20 cellular contexts compared by ENCODE assay signal in genomic region chr9:134915046-134915930, GRCh38. TPM values are rescaled to one million over a fixed set of nuclear protein-coding genes. Genes with fewer than 3 reads are reported as not detected.
A peak's percentile ranks its signal among the peaks of the same experiment; 100 is the strongest.
DNase-seq lines count a peak whose midpoint lies in the region; ATAC-seq, FAIRE-seq and TF ChIP-seq lines count a peak whose summit lies in the region.
"Had no signal": no experiment of that assay in that cellular context is flagged by ENCODE, and none has a peak within 500 bp of the region (broad histone marks: within the 10 kb centered on the region; RNA-seq: fewer than 3 reads in every experiment).

No MANE protein-coding gene starts in this region.

- intact Hi-C loops in upper lobe of right lung (cut with DNase I), result no loop called here

- H3K27ac ChIP-seq in upper lobe of right lung (no peak overlapping the region), MM.1S (ENCODE audit: low read length) (no peak overlapping the region)
- H3K27ac ChIP-seq: C4-2B had no signal

- no peak for ATAC-seq in upper lobe of right lung
- ATAC-seq: GM23338, HCT116 had no signal

- H3K27me3 ChIP-seq in bronchial epithelial cell (ENCODE audit: control insufficient read depth, insufficient read depth, low read length), result no peaks in the 10 kb centered on the region
- no peaks in the 10 kb centered on the region for H3K27me3 ChIP-seq in mononuclear cell (ENCODE audit: insufficient read depth, low read length)
- H3K27me3 ChIP-seq in upper lobe of right lung, result no peaks in the 10 kb centered on the region
- no peaks in the 10 kb centered on the region for H3K27me3 ChIP-seq in MG63
- H3K27me3 ChIP-seq in MM.1S (replicated peaks; ENCODE audit: insufficient read depth, low read length), result peaks cover 96% of the 10 kb centered on the region

- peaks cover 56% of the 10 kb centered on the region for H3K4me1 ChIP-seq in mononuclear cell (ENCODE audit: insufficient read depth, low read length)
- H3K4me1 ChIP-seq in upper lobe of right lung, result no peaks in the 10 kb centered on the region
- H3K4me1 ChIP-seq in MM.1S (ENCODE audit: low read length), result no peaks in the 10 kb centered on the region

- no peak overlapping the region for H3K4me3 ChIP-seq in bronchial epithelial cell (ENCODE audit: low read depth, low read length)
- H3K4me3 ChIP-seq in mononuclear cell (ENCODE audit: low read length), result peak overlapping the region; percentile 65
- H3K4me3 ChIP-seq in upper lobe of right lung, result no peak overlapping the region
- no peak overlapping the region for H3K4me3 ChIP-seq in MG63
- no peak overlapping the region for H3K4me3 ChIP-seq in MM.1S (ENCODE audit: low read length)
- H3K4me3 ChIP-seq: GM23338 had no signal

- H3F3A ChIP-seq in MM.1S (ENCODE audit: insufficient read depth, low read length), result no peaks in the 10 kb centered on the region

- H4K20me1 ChIP-seq in MM.1S (ENCODE audit: insufficient read depth, low read length), result no peaks in the 10 kb centered on the region

- H3K36me3 ChIP-seq in bronchial epithelial cell (ENCODE audit: control insufficient read depth, insufficient read depth, low read length), result no peaks in the 10 kb centered on the region
- H3K36me3 ChIP-seq in upper lobe of right lung, result no peaks in the 10 kb centered on the region
- no peaks in the 10 kb centered on the region for H3K36me3 ChIP-seq in MG63
- no peaks in the 10 kb centered on the region for H3K36me3 ChIP-seq in MM.1S (replicated peaks; ENCODE audit: insufficient read depth, low read length)

- no peaks in the 10 kb centered on the region for H3K9me2 ChIP-seq in MM.1S (replicated peaks; ENCODE audit: insufficient read depth, low read length)

- TF ChIP-seq CTCF in bronchial epithelial cell (IDR thresholded peaks at IDR 0.05; ENCODE audit: insufficient read depth, low read length, severe bottlenecking) (no peak), upper lobe of right lung (IDR thresholded peaks at IDR 0.05) (no peak), MM.1S (IDR thresholded peaks at IDR 0.05; ENCODE audit: low read length) (no peak)

- peaks cover 4% of the 10 kb centered on the region for H3K9me3 ChIP-seq in mononuclear cell (ENCODE audit: low read depth, low read length)
- no peaks in the 10 kb centered on the region for H3K9me3 ChIP-seq in upper lobe of right lung
- peaks cover 5% of the 10 kb centered on the region; the same call in 1 of the 2 replicates for H3K9me3 ChIP-seq in MG63
- no peaks in the 10 kb centered on the region for H3K9me3 ChIP-seq in MM.1S (replicated peaks; ENCODE audit: insufficient read depth, low read length)

- H2AFZ ChIP-seq in MM.1S (ENCODE audit: low read length), result no peak overlapping the region
- H2AFZ ChIP-seq: GM23338 had no signal

- H3K4me2 ChIP-seq in MM.1S (ENCODE audit: low read depth, low read length), result no peak overlapping the region
- H3K4me2 ChIP-seq: GM23338 had no signal

- DNase-seq in bronchial epithelial cell (ENCODE audit: low read depth) (no peak), ecto neural progenitor cell (ENCODE audit: low spot score) (peak; percentile 38), upper lobe of right lung (peak; percentile 56), MG63 (no peak), MM.1S (no peak), NCI-H2107 treated with DMSO at 0.1 percent for 48 hours (lab: John Stamatoyannopoulos, UW; ENCODE audit: unreplicated experiment) (no peak)
- DNase-seq: DMS79, Kasumi-1, NCI-H1105, NCI-H2081, NCI-H510A treated with DMSO at 0.1 percent for 48 hours, NCI-H82, OCI-M1, Right ventricle myocardium superior had no signal

- FAIRE-seq in bronchial epithelial cell (lab: Jason Lieb, UNC), result peak; percentile 23
- FAIRE-seq: GM12892, GM18507 had no signal

- no peak overlapping the region for H3K9ac ChIP-seq in MM.1S (ENCODE audit: low read length)

- no peaks in the 10 kb centered on the region for H3K79me2 ChIP-seq in MM.1S (ENCODE audit: low read length)

RNA-seq across cellular contexts. Expression of gene FCN1, which starts 2.4 kb away (rescaled TPM):
- not detected in 2 replicates for total RNA-seq in bronchial epithelial cell
- total RNA-seq in mononuclear cell, result 1,156 TPM
- total RNA-seq in upper lobe of right lung, result 63.0 TPM
- total RNA-seq in MG63 (2014; rRNA removed; shearing (Covaris generic); ENCODE audit: low replicate concordance), result not detected in 2 replicates
- total RNA-seq: GM23338 had no signal

RNA-seq across cellular contexts. Expression of gene FCN2, which starts 34.7 kb away (rescaled TPM):
- total RNA-seq in bronchial epithelial cell, result not detected in 2 replicates
- total RNA-seq in mononuclear cell, result not detected
- not detected for total RNA-seq in upper lobe of right lung
- total RNA-seq in MG63 (2014; rRNA removed; shearing (Covaris generic); ENCODE audit: low replicate concordance), result not detected in 2 replicates
- total RNA-seq: GM23338 had no signal

Comparison
In these comparisons a context has a peak if more than half of its experiments do, and no peak if none do; other contexts are left out.
1. DNase-seq: peak in ecto neural progenitor cell (single experiment) and upper lobe of right lung (single experiment); none in bronchial epithelial cell (single experiment), MG63 (single experiment), MM.1S (single experiment) and NCI-H2107 treated with DMSO at 0.1 percent for 48 hours (single experiment).
2. RNA of gene FCN1, which starts 2.4 kb away (total RNA-seq): 1,156 TPM in mononuclear cell (single experiment) and 63.0 TPM in upper lobe of right lung (single experiment); not detected in bronchial epithelial cell and not detected in MG63; every median in the first group is over 10 times any median in the second.